In the genomic region with DNA sequence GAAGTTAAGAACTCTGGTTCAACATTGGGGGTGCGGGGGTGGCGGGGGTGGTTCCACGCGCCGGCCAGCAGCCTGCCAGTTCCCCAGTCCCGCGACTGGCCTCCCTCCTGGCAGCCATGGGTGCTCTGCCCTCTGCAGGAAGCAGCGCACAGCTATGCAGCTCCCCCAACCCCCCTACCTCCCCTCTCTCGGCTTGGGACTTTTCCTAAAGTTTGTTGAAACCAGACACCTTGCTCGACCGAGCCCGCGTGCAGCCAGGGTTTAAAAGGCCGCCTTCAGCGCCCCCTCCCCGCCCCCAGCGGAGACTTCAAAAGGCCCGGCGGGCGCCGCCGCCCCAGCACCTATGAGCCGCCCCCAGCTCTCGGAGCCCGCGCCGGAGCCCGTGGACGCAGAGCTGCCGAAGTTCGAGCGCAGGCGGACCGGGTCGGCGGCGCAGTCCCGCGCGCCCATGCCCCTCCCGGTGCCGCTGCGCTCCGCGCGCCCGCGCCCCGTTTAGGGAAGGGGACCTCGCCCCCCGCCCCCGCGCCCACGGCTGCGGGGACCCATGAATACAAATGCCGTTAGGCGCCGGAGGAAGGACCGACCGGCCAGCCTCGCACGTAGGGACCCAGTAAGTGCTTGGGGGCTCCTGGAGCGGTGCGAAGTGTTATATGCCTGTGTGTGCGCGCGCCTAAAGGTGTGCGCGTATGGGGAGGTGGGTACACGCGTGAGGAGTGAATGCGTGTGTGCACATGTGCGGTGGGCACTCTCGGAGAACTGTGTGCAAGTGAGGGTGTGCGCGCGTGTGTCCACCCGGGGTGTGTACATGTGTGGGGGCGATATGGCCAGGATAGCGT, we compare ENCODE assay signal across 9 cellular contexts. TPM values are rescaled to one million over a fixed set of nuclear protein-coding genes. Genes with fewer than 3 reads are reported as not detected.
DNase-seq lines count a peak whose midpoint lies in the region; ATAC-seq, FAIRE-seq and TF ChIP-seq lines count a peak whose summit lies in the region.
"Had no signal": no experiment of that assay in that cellular context is flagged by ENCODE, and none has a peak within 500 bp of the region (broad histone marks: within the 10 kb centered on the region; RNA-seq: fewer than 3 reads in every experiment).

No MANE protein-coding gene starts in this region.

- H3K27ac ChIP-seq in K562 (ENCODE audit: extremely low read depth, low read depth, low read length) (no peak overlapping the region), OCI-LY7 (ENCODE audit: low read depth, low read length, poor library complexity, severe bottlenecking) (no peak overlapping the region)

- H3K79me2 ChIP-seq in K562 (ENCODE audit: control insufficient read depth, insufficient read depth, low read length) (no peaks in the 10 kb centered on the region), OCI-LY7 (ENCODE audit: insufficient read depth, low read depth, low read length) (no peaks in the 10 kb centered on the region)

- H3K27me3 ChIP-seq in K562 (ENCODE audit: control insufficient read depth in 2 of 2, insufficient read depth in 2 of 2, low read length in 2 of 2), result peaks cover 3 to 67% of the 10 kb centered on the region in 2 experiments; a peak in 4 of 5 replicates

- no peaks in the 10 kb centered on the region for H3K36me3 ChIP-seq in K562 (ENCODE audit: control insufficient read depth, insufficient read depth, low read length)
- H3K36me3 ChIP-seq in OCI-LY7 (ENCODE audit: insufficient read depth, low read length), result no peaks in the 10 kb centered on the region

- CTCF ChIA-PET in K562 (lab: Yijun Ruan, JAX; ENCODE audit: low intra/inter-chr PET ratio) (no interaction called here), OCI-LY7 (lab: Charles Lee; ENCODE audit: unreplicated experiment) (no interaction called here)

- TF ChIP-seq EP300 in K562 (IDR thresholded peaks at IDR 0.05; ENCODE audit: low read length), result no peak

- FAIRE-seq in K562 (lab: Jason Lieb, UNC), result no peak
- FAIRE-seq: GM18507 had no signal

- H3K36me3 Mint-ChIP-seq in HFFc6 (ENCODE audit: low read depth), result peaks cover 5% of the 10 kb centered on the region

- H3K4me3 Mint-ChIP-seq in HFFc6, result peak overlapping the region; percentile 72

- H4K20me1 ChIP-seq in K562 (replicated peaks; ENCODE audit: control insufficient read depth, insufficient read depth, low read length) (peaks cover 4% of the 10 kb centered on the region; the same call in 1 of the 2 replicates), OCI-LY7 (ENCODE audit: insufficient read depth, low read length) (no peaks in the 10 kb centered on the region)

- peak; percentile 70 for TF ChIP-seq CTCF in HFFc6 (IDR thresholded peaks at IDR 0.05)
- TF ChIP-seq CTCF in K562 (IDR thresholded peaks at IDR 0.05 in 2 of 3, conservative IDR thresholded peaks at IDR 0.05 in 1 of 3; ENCODE audit: insufficient read depth in 2 of 3, low read depth in 1 of 3, low read length in 3 of 3), result no peak
- TF ChIP-seq CTCF in lower leg skin (IDR thresholded peaks at IDR 0.05), result no peak
- no peak for TF ChIP-seq CTCF in OCI-LY7 (conservative IDR thresholded peaks at IDR 0.05; ENCODE audit: low read length)

- ATAC-seq in K562, result no peak

- DNase-seq in A172 (ENCODE audit: low spot score) (peak; percentile 21), HFFc6 (no peak), K562 (ENCODE audit: extremely low read depth in 1 of 4, low spot score in 3 of 4) (no peak), lower leg skin (ENCODE audit: low spot score in 2 of 2) (no peak), inferior parietal cortex (ENCODE audit: extremely low spot score) (no peak), LoVo (ENCODE audit: low spot score) (no peak), occipital lobe (lab: John Stamatoyannopoulos, UW) (no peak), OCI-LY7 (ENCODE audit: low spot score) (no peak)

- H2AFZ ChIP-seq in K562 (ENCODE audit: low read depth, low read length) (no peak overlapping the region), OCI-LY7 (ENCODE audit: low read length) (no peak overlapping the region)

- no TSS peak for BruUV-seq in K562 (replicated peaks; lab: Mats Ljungman, UMichigan)
- no TSS peak for BruUV-seq in OCI-LY7 (replicated peaks; lab: Mats Ljungman, UMichigan)

- intact Hi-C loops in K562 (cut with micrococcal nuclease), result loop anchor here (2.0 kb wide), 1 partner anchor 137 kb away; no protein-coding TSS in a partner anchor
- intact Hi-C loops in lower leg skin (cut with DNase I; ENCODE audit: low total_unique reads), result loop anchor here (5.0 kb wide), 1 partner anchor 133 kb away; no protein-coding TSS in a partner anchor
- intact Hi-C loops in OCI-LY7 (cut with micrococcal nuclease; ENCODE audit: unreplicated experiment), result loop anchor here (10.0 kb wide), 1 partner anchor 49 kb away; no protein-coding TSS in a partner anchor

- no peaks in the 10 kb centered on the region for H3K9me2 ChIP-seq in OCI-LY7 (ENCODE audit: insufficient read depth, low read length)

- in situ Hi-C loops in K562 (cut with MboI), result loop anchor here (10.0 kb wide), 1 partner anchor 131 kb away; no protein-coding TSS in a partner anchor

- H3K27me3 Mint-ChIP-seq in HFFc6 (ENCODE audit: insufficient read depth), result peaks cover 6% of the 10 kb centered on the region

- 20% methylated on average over 53 of the region's 80 CpGs for WGBS in K562 (ENCODE audit: insufficient coverage, low coverage, missing lambda C conversion rate)
- WGBS in lower leg skin, 2 donors, result 3 to 4% methylated on average over 43 to 49 of the region's 80 CpGs

- H3K4me3 ChIP-seq in K562 (no peak overlapping the region), lower leg skin (ENCODE audit: low read depth, poor library complexity, severe bottlenecking) (peak overlapping the region; percentile 4), OCI-LY7 (ENCODE audit: low read depth, low read length, poor library complexity, severe bottlenecking) (no peak overlapping the region)

- TF ChIP-seq POLR2A in K562 (conservative IDR thresholded peaks at IDR 0.05) (no peak), lower leg skin (IDR thresholded peaks at IDR 0.05) (no peak)

- H3K9me3 Mint-ChIP-seq in HFFc6, result no peaks in the 10 kb centered on the region

- no peak overlapping the region; a peak in 1 of 4 replicates for H3K9ac ChIP-seq in K562 (ENCODE audit: insufficient read depth in 1 of 2, low read depth in 2 of 2, low read length in 2 of 2)

- H3K4me1 ChIP-seq in K562 (replicated peaks in 1 of 2; ENCODE audit: control insufficient read depth in 2 of 2, insufficient read depth in 2 of 2, low read length in 2 of 2) (peaks cover 0 to 16% of the 10 kb centered on the region in 2 experiments; a peak in 2 of 5 replicates), OCI-LY7 (ENCODE audit: insufficient read depth, low read length, poor library complexity, severe bottlenecking) (no peaks in the 10 kb centered on the region)

- POLR2A ChIA-PET in K562 (lab: Yijun Ruan, JAX) (no interaction called here), OCI-LY7 (lab: Charles Lee) (no interaction called here)

- H3K9me1 ChIP-seq in K562 (ENCODE audit: control insufficient read depth, insufficient read depth, low read length), result no peaks in the 10 kb centered on the region

- no peak overlapping the region for H3K27ac Mint-ChIP-seq in HFFc6

- TF ChIP-seq RAD21 in K562 (CRISPR knock-in tag; conservative IDR thresholded peaks at IDR 0.05 in 1 of 2, IDR thresholded peaks at IDR 0.05 in 1 of 2), result no peak

- peaks cover 50% of the 10 kb centered on the region for H3K4me1 Mint-ChIP-seq in HFFc6 (ENCODE audit: low read depth)

- H3K9me3 ChIP-seq in K562 (replicated peaks; ENCODE audit: control insufficient read depth, insufficient read depth, low read depth, low read length) (no peaks in the 10 kb centered on the region), OCI-LY7 (ENCODE audit: low read length) (no peaks in the 10 kb centered on the region)

- H3K4me2 ChIP-seq in K562 (ENCODE audit: insufficient read depth, low read length) (no peak overlapping the region), OCI-LY7 (ENCODE audit: low read length) (no peak overlapping the region)

RNA-seq across cellular contexts. Expression of a gene that starts 1.4 kb away (rescaled TPM):
- 8.2 and 8.4 TPM in 2 replicates for total RNA-seq in A172 (2014; rRNA removed; shearing (Covaris generic))
- total RNA-seq in HFFc6 (2021; fragmentation: NEBNext Ultra II Directional; extraction: Animal tissue kit (Norgen Biotek cat#: 25700)), result 10 to 100 TPM; 22.2 to 24.1 (median 23.4) TPM
- total RNA-seq in K562 (2011; cell fraction: chromatin; rRNA removed; ENCODE audit: low replicate concordance), result not detected in 2 replicates
- total RNA-seq in K562 (2011; cell fraction: nucleolus; rRNA removed), result not detected in 2 replicates
- total RNA-seq in K562 (2011; cell fraction: nucleoplasm; rRNA removed), result not detected in 2 replicates
- total RNA-seq in K562 (2014; rRNA removed) (0.08 TPM in 1 of 2 replicates, not detected in the other), K562 (2014; rRNA removed; fragmentation: Illumina TruSeq; extraction: Trizol) (not detected in 2 replicates), K562 (2015; rRNA removed; fragmentation: Illumina TruSeq; extraction: Trizol) (not detected in 2 replicates), K562 (2021) (0.07 and 0.16 TPM in 2 replicates), lower leg skin (10 to 100 TPM in 3 of 4 donors, 1 to 10 TPM in 1; 9.4 to 16.1 (median 12.3) TPM), occipital lobe (1.4 TPM), OCI-LY7 (2022) (not detected in 2 replicates)
- polyA plus RNA-seq in K562 (2011; rRNA removed) (not detected in 2 replicates), K562 (2014; fragmentation: Illumina TruSeq; extraction: Trizol) (not detected in 2 replicates), K562 (2014; fragmentation: Nextera tagmentation; extraction: Ambion mirVana) (not detected), K562 (2014; rRNA removed) (0.07 TPM in 1 of 2 replicates, not detected in the other)
- not detected in 2 replicates for polyA plus RNA-seq in K562 (2011; cell fraction: cytosol; rRNA removed)
- 0.04 TPM in 1 of 2 replicates, not detected in the other for polyA plus RNA-seq in K562 (2011; cell fraction: nucleus; rRNA removed)
- not detected in 2 replicates for polyA plus RNA-seq in K562 (2012)
- polyA minus RNA-seq in K562 (2011; rRNA and poly(A)+ RNA removed), result not detected in 2 replicates
- polyA minus RNA-seq in K562 (2011; cell fraction: cytosol; rRNA and poly(A)+ RNA removed), result not detected in 2 replicates
- polyA minus RNA-seq in K562 (2011; cell fraction: nucleus; rRNA and poly(A)+ RNA removed), result 0.13 TPM in 1 of 2 replicates, not detected in the other
- total RNA-seq in OCI-LY7 (2014; rRNA removed; shearing (Covaris generic)), result not detected in 2 replicates

RNA-seq across cellular contexts. Expression of a gene that starts 54.9 kb away (rescaled TPM):
- total RNA-seq in A172 (2014; rRNA removed; shearing (Covaris generic)), result 0.03 and 0.07 TPM in 2 replicates
- not detected for total RNA-seq in HFFc6 (2021; fragmentation: NEBNext Ultra II Directional; extraction: Animal tissue kit (Norgen Biotek cat#: 25700))
- total RNA-seq in K562 (2011; cell fraction: chromatin; rRNA removed; ENCODE audit: low replicate concordance), result not detected in 2 replicates
- not detected in 2 replicates for total RNA-seq in K562 (2011; cell fraction: nucleolus; rRNA removed)
- total RNA-seq in K562 (2011; cell fraction: nucleoplasm; rRNA removed), result not detected in 2 replicates
- not detected in 2 replicates for total RNA-seq in K562 (2014; rRNA removed)
- not detected in 2 replicates for total RNA-seq in K562 (2014; rRNA removed; fragmentation: Illumina TruSeq; extraction: Trizol)
- total RNA-seq in K562 (2015; rRNA removed; fragmentation: Illumina TruSeq; extraction: Trizol), result not detected in 2 replicates
- not detected in 2 replicates for total RNA-seq in K562 (2021)
- polyA plus RNA-seq in K562 (2011; rRNA removed), result not detected in 2 replicates
- not detected in 2 replicates for polyA plus RNA-seq in K562 (2011; cell fraction: cytosol; rRNA removed)
- polyA plus RNA-seq in K562 (2011; cell fraction: nucleus; rRNA removed), result not detected in 2 replicates
- polyA plus RNA-seq in K562 (2012), result 0.06 TPM in 1 of 2 replicates, not detected in the other
- polyA plus RNA-seq in K562 (2014; fragmentation: Illumina TruSeq; extraction: Trizol), result not detected in 2 replicates
- polyA plus RNA-seq in K562 (2014; fragmentation: Nextera tagmentation; extraction: Ambion mirVana), result not detected
- not detected in 2 replicates for polyA plus RNA-seq in K562 (2014; rRNA removed)
- polyA minus RNA-seq in K562 (2011; rRNA and poly(A)+ RNA removed), result not detected in 2 replicates
- polyA minus RNA-seq in K562 (2011; cell fraction: cytosol; rRNA and poly(A)+ RNA removed), result not detected in 2 replicates
- not detected in 2 replicates for polyA minus RNA-seq in K562 (2011; cell fraction: nucleus; rRNA and poly(A)+ RNA removed)
- total RNA-seq in lower leg skin, result 1 to 10 TPM in 2 of 4 donors, under 1 TPM in 2; 0.53 to 5.3 (median 1.9) TPM
- total RNA-seq in occipital lobe, result 3.3 TPM
- total RNA-seq in OCI-LY7 (2014; rRNA removed; shearing (Covaris generic)), result not detected in 2 replicates
- total RNA-seq in OCI-LY7 (2022), result not detected in 2 replicates
